Comparison of ENCODE assay signal across 11 cellular contexts in the genomic region with DNA sequence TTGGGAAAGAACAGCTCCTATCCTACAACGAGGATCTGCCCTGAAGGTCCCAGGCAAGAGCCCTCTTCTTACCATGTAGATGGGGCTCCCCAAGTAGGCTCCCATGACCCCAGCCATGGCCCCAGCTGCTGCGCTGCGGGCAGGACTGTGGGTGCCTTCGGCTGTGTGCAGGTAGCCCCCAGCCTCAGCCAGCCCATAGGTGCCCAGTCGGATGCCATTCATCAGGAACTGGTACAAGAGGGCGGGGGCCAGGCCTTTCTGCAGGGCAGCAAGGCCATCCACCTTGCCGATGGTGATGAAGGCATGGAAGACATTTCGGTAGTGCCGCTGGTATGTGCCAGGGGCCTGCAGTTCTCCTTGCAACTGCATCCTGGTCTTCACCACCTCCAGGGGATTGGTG. TPM values are rescaled to one million over a fixed set of nuclear protein-coding genes. Genes with fewer than 3 reads are reported as not detected.
DNase-seq lines count a peak whose midpoint lies in the region; ATAC-seq, FAIRE-seq and TF ChIP-seq lines count a peak whose summit lies in the region.
"Had no signal": no experiment of that assay in that cellular context is flagged by ENCODE, and none has a peak within 500 bp of the region (broad histone marks: within the 10 kb centered on the region; RNA-seq: fewer than 3 reads in every experiment).

No MANE protein-coding gene starts in this region.

- H3K27me3 ChIP-seq in ACC112 (ENCODE audit: insufficient read depth, low read length) (no peaks in the 10 kb centered on the region), astrocyte (ENCODE audit: insufficient read depth, low read length) (no peaks in the 10 kb centered on the region)
- H3K27me3 ChIP-seq in naive thymus-derived CD4-positive, alpha-beta T cell (ENCODE audit: control insufficient read depth in 2 of 2, insufficient read depth in 2 of 2, low read length in 2 of 2) = no peaks in the 10 kb centered on the region

- H4K20me1 ChIP-seq in astrocyte (ENCODE audit: insufficient read depth, low read length) = no peaks in the 10 kb centered on the region

- H3K27ac ChIP-seq in ACC112 (ENCODE audit: low read depth, low read length) = no peak overlapping the region
- no peak overlapping the region for H3K27ac ChIP-seq in astrocyte (ENCODE audit: low read depth, low read length)
- H3K27ac ChIP-seq in naive thymus-derived CD4-positive, alpha-beta T cell (ENCODE audit: low read depth, low read length) = peak overlapping the region; percentile 86

- H2AFZ ChIP-seq in ACC112 (ENCODE audit: low read length, unreplicated experiment) = no peak overlapping the region
- no peak overlapping the region for H2AFZ ChIP-seq in astrocyte (ENCODE audit: low read depth, low read length)

- H3K79me2 ChIP-seq in ACC112 (ENCODE audit: control insufficient read depth, insufficient read depth, low read length, unreplicated experiment) = peaks cover 5% of the 10 kb centered on the region
- H3K79me2 ChIP-seq in astrocyte (ENCODE audit: insufficient read depth, low read length) = peaks cover 2% of the 10 kb centered on the region

- H3K9me3 Mint-ChIP-seq in HFFc6 (no peaks in the 10 kb centered on the region), astrocyte (ENCODE audit: unreplicated experiment) (no peaks in the 10 kb centered on the region)
- peaks cover 0 to 3% (median 0%) of the 10 kb centered on the region in 11 donors for H3K9me3 Mint-ChIP-seq in naive thymus-derived CD4-positive, alpha-beta T cell

- H3K36me3 ChIP-seq in ACC112 (ENCODE audit: insufficient read depth, low read length) = no peaks in the 10 kb centered on the region
- H3K36me3 ChIP-seq in astrocyte (ENCODE audit: insufficient read depth, low read length) = no peaks in the 10 kb centered on the region
- H3K36me3 ChIP-seq in naive thymus-derived CD4-positive, alpha-beta T cell (ENCODE audit: control insufficient read depth in 2 of 3, insufficient read depth in 3 of 3, low read length in 3 of 3) = no peaks in the 10 kb centered on the region

- CTCF ChIA-PET in naive thymus-derived CD4-positive, alpha-beta T cell (lab: Charles Lee) = interaction anchor here (1.1 to 2.6 kb wide), 6 partner anchors 12 to 175 kb away, joined by 3 to 11 read pairs (median 4); a partner anchor contains a TSS

- no peaks in the 10 kb centered on the region for H3K9me3 ChIP-seq in astrocyte (ENCODE audit: insufficient read depth, low read depth, low read length)
- H3K9me3 ChIP-seq in naive thymus-derived CD4-positive, alpha-beta T cell (ENCODE audit: control insufficient read depth in 2 of 3, low read length in 3 of 3) = no peaks in the 10 kb centered on the region

- DNase-seq in HFFc6 = no peak
- DNase-seq in astrocyte (ENCODE audit: low read depth) = no peak
- DNase-seq in naive thymus-derived CD4-positive, alpha-beta T cell = no peak
- DNase-seq in D721Med (ENCODE audit: insufficient read length, low spot score) = no peak
- no peak for DNase-seq in RKO (ENCODE audit: low spot score)
- no peak for DNase-seq in stimulated activated CD4-positive, alpha-beta T cell treated with anti-CD3 and anti-CD28 coated beads, Interleukin-4, amount 100 ng/mL, for 24 hours
- no peak for DNase-seq in HUDEP-2 (lab: John Stamatoyannopoulos, UW; ENCODE audit: unreplicated experiment in 76 of 76)
- DNase-seq: HCEC 1CT; stimulated activated naive CD4-positive, alpha-beta T cell treated with Interleukin-2 at 50 U/mL for 16 hours; T-helper 9 cell had no signal

- TF ChIP-seq CTCF in HFFc6 (IDR thresholded peaks at IDR 0.05) (no peak), astrocyte (IDR thresholded peaks at IDR 0.05; ENCODE audit: insufficient read depth, low read depth, low read length) (no peak), D721Med (IDR thresholded peaks at IDR 0.05; ENCODE audit: insufficient read depth, missing control alignments) (no peak)

- ATAC-seq in naive thymus-derived CD4-positive, alpha-beta T cell = no peak

- H3K4me1 Mint-ChIP-seq in HFFc6 (ENCODE audit: low read depth) = peaks cover 30% of the 10 kb centered on the region
- peaks cover 7% of the 10 kb centered on the region for H3K4me1 Mint-ChIP-seq in astrocyte (ENCODE audit: low read depth, unreplicated experiment)
- peaks cover 25 to 50% (median 43%) of the 10 kb centered on the region in 7 donors for H3K4me1 Mint-ChIP-seq in naive thymus-derived CD4-positive, alpha-beta T cell

- peaks cover 21% of the 10 kb centered on the region for H3K4me1 ChIP-seq in ACC112 (ENCODE audit: control insufficient read depth, insufficient read depth, low read length, unreplicated experiment)
- H3K4me1 ChIP-seq in astrocyte (ENCODE audit: insufficient read depth, low read length) = peaks cover 12% of the 10 kb centered on the region
- H3K4me1 ChIP-seq in naive thymus-derived CD4-positive, alpha-beta T cell (ENCODE audit: control insufficient read depth in 2 of 2, insufficient read depth in 2 of 2, low read length in 2 of 2) = peaks cover 9 to 17% of the 10 kb centered on the region in 2 donors

- peak overlapping the region; percentile 86 for H3K4me2 ChIP-seq in astrocyte (ENCODE audit: low read length)

- intact Hi-C loops in naive thymus-derived CD4-positive, alpha-beta T cell (cut with micrococcal nuclease) = loop anchor here in 1 of 2 donors (2.0 kb wide), 1 partner anchor 176 kb away; a partner anchor contains a TSS

- H3K9ac ChIP-seq in astrocyte (ENCODE audit: low read length) = no peak overlapping the region

- FAIRE-seq in astrocyte (lab: Jason Lieb, UNC) (no peak), D721Med (lab: Jason Lieb, UNC) (no peak)

- peak overlapping the region; percentile 93 for H3K4me3 ChIP-seq in ACC112 (ENCODE audit: low read depth, low read length)
- no peak overlapping the region for H3K4me3 ChIP-seq in astrocyte (ENCODE audit: insufficient read depth, low read depth, low read length)
- no peak overlapping the region for H3K4me3 ChIP-seq in naive thymus-derived CD4-positive, alpha-beta T cell (ENCODE audit: low read length)

- POLR2A ChIA-PET in naive thymus-derived CD4-positive, alpha-beta T cell (lab: Charles Lee) = interaction anchor here (1.2 to 8.8 kb wide), 10 partner anchors 10 to 175 kb away, joined by 3 to 121 read pairs (median 10); a partner anchor contains a TSS

- H3K36me3 Mint-ChIP-seq in HFFc6 (ENCODE audit: low read depth) (peaks cover 12% of the 10 kb centered on the region), astrocyte (ENCODE audit: low read depth, unreplicated experiment) (no peaks in the 10 kb centered on the region)
- peaks cover 0 to 5% (median 0%) of the 10 kb centered on the region in 5 donors for H3K36me3 Mint-ChIP-seq in naive thymus-derived CD4-positive, alpha-beta T cell

- H3K27ac Mint-ChIP-seq in HFFc6 (peak overlapping the region; percentile 83), astrocyte (ENCODE audit: unreplicated experiment) (peak overlapping the region; percentile 80)
- peak overlapping the region; percentile 81 to 98 (median 93) for H3K27ac Mint-ChIP-seq in naive thymus-derived CD4-positive, alpha-beta T cell

- H3K4me3 Mint-ChIP-seq in HFFc6 (peak overlapping the region; percentile 85), astrocyte (ENCODE audit: unreplicated experiment) (peak overlapping the region; percentile 85)
- H3K4me3 Mint-ChIP-seq in naive thymus-derived CD4-positive, alpha-beta T cell = peak overlapping the region; percentile 87 to 97 (median 90)

- H3K27me3 Mint-ChIP-seq in HFFc6 (ENCODE audit: insufficient read depth) = peaks cover 2% of the 10 kb centered on the region; the same call in 1 of the 2 replicates
- no peaks in the 10 kb centered on the region for H3K27me3 Mint-ChIP-seq in astrocyte (ENCODE audit: low read depth, unreplicated experiment)
- H3K27me3 Mint-ChIP-seq in naive thymus-derived CD4-positive, alpha-beta T cell = no peaks in the 10 kb centered on the region

RNA-seq across cellular contexts. Expression of a gene that starts 0.8 kb away (rescaled TPM):
- total RNA-seq in HFFc6 (2021; fragmentation: NEBNext Ultra II Directional; extraction: Animal tissue kit (Norgen Biotek cat#: 25700)) = 1 to 10 TPM; 1.6 to 3.7 (median 3.1) TPM
- total RNA-seq in astrocyte = 2.1 and 2.8 TPM in 2 replicates
- total RNA-seq in naive thymus-derived CD4-positive, alpha-beta T cell = 10 to 100 TPM in 1 of 5 experiments, 1 to 10 TPM in 4; 4.3 to 10.0 (median 7.0) TPM
- 1 to 10 TPM in 1 of 2 donors, under 1 TPM in 1; 0.58 to 4.9 TPM for polyA plus RNA-seq in naive thymus-derived CD4-positive, alpha-beta T cell

RNA-seq across cellular contexts. Expression of a gene that starts 5.9 kb away (rescaled TPM):
- 10 to 100 TPM; 27.8 to 32.2 (median 30.9) TPM for total RNA-seq in HFFc6 (2021; fragmentation: NEBNext Ultra II Directional; extraction: Animal tissue kit (Norgen Biotek cat#: 25700))
- 14.1 and 16.1 TPM in 2 replicates for total RNA-seq in astrocyte
- total RNA-seq in naive thymus-derived CD4-positive, alpha-beta T cell = 10 to 100 TPM; 26.0 to 46.1 (median 38.9) TPM
- polyA plus RNA-seq in naive thymus-derived CD4-positive, alpha-beta T cell = 10 to 100 TPM; 77.5 to 85.8 TPM

RNA-seq across cellular contexts. Expression of a gene that starts 15.7 kb away (rescaled TPM):
- total RNA-seq in HFFc6 (2021; fragmentation: NEBNext Ultra II Directional; extraction: Animal tissue kit (Norgen Biotek cat#: 25700)) = not detected
- total RNA-seq in astrocyte = 0.23 TPM in 1 of 2 replicates, not detected in the other
- total RNA-seq in naive thymus-derived CD4-positive, alpha-beta T cell = not detected
- polyA plus RNA-seq in naive thymus-derived CD4-positive, alpha-beta T cell = not detected

RNA-seq across cellular contexts. Expression of a gene that starts 45.3 kb away (rescaled TPM):
- total RNA-seq in HFFc6 (2021; fragmentation: NEBNext Ultra II Directional; extraction: Animal tissue kit (Norgen Biotek cat#: 25700)) = 10 to 100 TPM; 46.8 to 63.9 (median 58.8) TPM
- 33.7 and 35.4 TPM in 2 replicates for total RNA-seq in astrocyte
- 10 to 100 TPM; 31.6 to 68.9 (median 31.9) TPM for total RNA-seq in naive thymus-derived CD4-positive, alpha-beta T cell
- 10 to 100 TPM; 15.2 to 17.4 TPM for polyA plus RNA-seq in naive thymus-derived CD4-positive, alpha-beta T cell

RNA-seq across cellular contexts. Expression of a gene that starts 45.3 kb away (rescaled TPM):
- not detected for total RNA-seq in HFFc6 (2021; fragmentation: NEBNext Ultra II Directional; extraction: Animal tissue kit (Norgen Biotek cat#: 25700))
- not detected in 2 replicates for total RNA-seq in astrocyte
- not detected for total RNA-seq in naive thymus-derived CD4-positive, alpha-beta T cell
- polyA plus RNA-seq in naive thymus-derived CD4-positive, alpha-beta T cell = not detected
